In genomic region chr4:145435646-145436045, GRCh38 we compare ENCODE assay signal across 25 cellular contexts. TPM values are rescaled to one million over a fixed set of nuclear protein-coding genes. Genes with fewer than 3 reads are reported as not detected.
"Had no signal": no experiment of that assay in that cellular context is flagged by ENCODE, and none has a peak within 500 bp of the region (broad histone marks: within the 10 kb centered on the region; RNA-seq: fewer than 3 reads in every experiment).

No MANE protein-coding gene starts in this region.

- ATAC-seq: left lung; naive thymus-derived CD8-positive, alpha-beta T cell; right cardiac atrium; stimulated activated effector memory CD8-positive, alpha-beta T cell treated with anti-CD3 and anti-CD28 coated beads, Interleukin-12 subunit alpha, Interleukin-12 subunit beta, amount 100 ng/mL, for 72 hours had no signal

- H3K36me3 Mint-ChIP-seq: stimulated activated effector memory CD8-positive, alpha-beta T cell treated with anti-CD3 and anti-CD28 coated beads, Interleukin-12 subunit alpha, Interleukin-12 subunit beta, amount 100 ng/mL, for 72 hours had no signal

- H3K4me1 Mint-ChIP-seq: immature natural killer cell; naive thymus-derived CD8-positive, alpha-beta T cell; stimulated activated effector memory CD8-positive, alpha-beta T cell treated with anti-CD3 and anti-CD28 coated beads, Interleukin-12 subunit alpha, Interleukin-12 subunit beta, amount 100 ng/mL, for 72 hours had no signal

- H3K4me3 ChIP-seq: colonic mucosa, esophagus squamous epithelium, left lung, ovary, psoas muscle, sigmoid colon, stomach, thyroid gland, upper lobe of left lung had no signal

- H3K27me3 ChIP-seq: colonic mucosa, left lung, ovary, sigmoid colon, stomach, thyroid gland, upper lobe of left lung had no signal

- H3K27ac ChIP-seq: colonic mucosa, esophagus squamous epithelium, left lung, ovary, psoas muscle, sigmoid colon, stomach, thyroid gland, upper lobe of left lung had no signal

- H3K36me3 ChIP-seq: colonic mucosa, esophagus squamous epithelium, left lung, ovary, sigmoid colon, stomach, thyroid gland, upper lobe of left lung had no signal

- H3K4me1 ChIP-seq: colonic mucosa, left lung, stomach, thyroid gland, upper lobe of left lung had no signal

- H3K27ac Mint-ChIP-seq: dendritic cell treated with granulocyte-macrophage colony-stimulating factor and Interleukin-4, amounts not matched to agents 40 ng/mL and 50 ng/mL, for 4 days; endodermal cell; immature natural killer cell; naive thymus-derived CD8-positive, alpha-beta T cell; nephron progenitor cell; stimulated activated effector memory CD8-positive, alpha-beta T cell treated with anti-CD3 and anti-CD28 coated beads, Interleukin-12 subunit alpha, Interleukin-12 subunit beta, amount 100 ng/mL, for 72 hours had no signal

- DNase-seq: colonic mucosa; effector CD8-positive, alpha-beta T cell; endodermal cell; esophagus squamous epithelium; hypothalamus; immature natural killer cell; islet precursor cell; left lung; mesendoderm; naive thymus-derived CD8-positive, alpha-beta T cell; nephron progenitor cell; occipital lobe; ovary; posterior cingulate gyrus; psoas muscle; right cardiac atrium; sigmoid colon; stimulated activated CD4-positive, alpha-beta T cell treated with anti-CD3 and anti-CD28 coated beads, Interleukin-2, amount 100 ng/mL, for 24 hours; stimulated activated CD4-positive, alpha-beta T cell treated with anti-CD3 and anti-CD28 coated beads, Interleukin-4, amount 100 ng/mL, for 24 hours; stimulated activated naive CD4-positive, alpha-beta T cell treated with Interleukin-2 at 50 U/mL for 16 hours; stomach; thyroid gland; upper lobe of left lung had no signal

- H3K27me3 Mint-ChIP-seq: dendritic cell treated with granulocyte-macrophage colony-stimulating factor and Interleukin-4, amounts not matched to agents 40 ng/mL and 50 ng/mL, for 4 days had no signal

- H3K9me3 Mint-ChIP-seq: endodermal cell had no signal

- H3K9me3 ChIP-seq: colonic mucosa, left lung, ovary, thyroid gland had no signal

- H3K4me3 Mint-ChIP-seq: dendritic cell treated with granulocyte-macrophage colony-stimulating factor and Interleukin-4, amounts not matched to agents 40 ng/mL and 50 ng/mL, for 4 days; endodermal cell; immature natural killer cell; naive thymus-derived CD8-positive, alpha-beta T cell; nephron progenitor cell; stimulated activated effector memory CD8-positive, alpha-beta T cell treated with anti-CD3 and anti-CD28 coated beads, Interleukin-12 subunit alpha, Interleukin-12 subunit beta, amount 100 ng/mL, for 72 hours had no signal

RNA-seq across cellular contexts. Expression of gene SMAD1, which starts 46.0 kb away (rescaled TPM):
- total RNA-seq: naive thymus-derived CD8-positive, alpha-beta T cell had no signal
